In the genomic region with DNA sequence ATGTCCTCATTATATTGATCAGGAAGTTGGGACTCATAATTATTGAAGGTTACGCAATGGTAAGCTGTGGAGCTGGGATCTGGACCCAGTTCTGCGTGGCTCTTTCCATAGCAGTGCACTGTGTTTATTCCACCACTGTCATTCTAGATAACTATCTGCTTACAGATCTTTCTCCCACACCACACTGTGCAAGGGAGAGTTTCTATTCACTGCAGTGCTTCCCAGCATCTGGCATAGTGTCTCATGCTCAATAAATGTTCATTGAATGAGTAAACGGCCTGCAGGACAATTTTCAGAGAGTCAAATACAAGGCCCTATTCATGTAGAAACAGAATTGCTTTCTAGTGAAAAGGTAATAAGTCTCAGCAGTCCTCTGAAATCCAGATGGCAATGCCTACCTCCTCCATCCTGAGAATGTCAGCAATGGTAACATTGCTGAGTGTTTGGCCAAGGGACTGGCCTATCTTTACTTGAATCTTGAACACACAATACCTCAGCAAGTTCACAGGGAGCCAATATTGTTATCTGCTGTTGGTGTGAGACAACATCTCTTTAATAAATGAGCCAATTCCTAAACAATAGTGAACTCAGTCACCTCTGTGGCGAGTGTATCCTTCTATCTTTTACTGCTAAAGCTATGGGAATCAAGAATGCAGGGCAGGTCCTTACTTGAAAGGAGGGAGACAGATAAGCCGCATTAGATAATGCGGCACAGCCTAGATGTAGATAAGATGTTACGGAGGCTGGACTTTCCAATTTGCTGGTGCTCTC, we compare ENCODE assay signal across 1 cellular context.
TF ChIP-seq lines count a peak whose summit lies in the region.

No MANE protein-coding gene starts in this region.

TF ChIP-seq in HEK293, 187 proteins besides CTCF, POLR2A, EP300 and RAD21 (continued from another document):
- TF ChIP-seq, protein P1, sequence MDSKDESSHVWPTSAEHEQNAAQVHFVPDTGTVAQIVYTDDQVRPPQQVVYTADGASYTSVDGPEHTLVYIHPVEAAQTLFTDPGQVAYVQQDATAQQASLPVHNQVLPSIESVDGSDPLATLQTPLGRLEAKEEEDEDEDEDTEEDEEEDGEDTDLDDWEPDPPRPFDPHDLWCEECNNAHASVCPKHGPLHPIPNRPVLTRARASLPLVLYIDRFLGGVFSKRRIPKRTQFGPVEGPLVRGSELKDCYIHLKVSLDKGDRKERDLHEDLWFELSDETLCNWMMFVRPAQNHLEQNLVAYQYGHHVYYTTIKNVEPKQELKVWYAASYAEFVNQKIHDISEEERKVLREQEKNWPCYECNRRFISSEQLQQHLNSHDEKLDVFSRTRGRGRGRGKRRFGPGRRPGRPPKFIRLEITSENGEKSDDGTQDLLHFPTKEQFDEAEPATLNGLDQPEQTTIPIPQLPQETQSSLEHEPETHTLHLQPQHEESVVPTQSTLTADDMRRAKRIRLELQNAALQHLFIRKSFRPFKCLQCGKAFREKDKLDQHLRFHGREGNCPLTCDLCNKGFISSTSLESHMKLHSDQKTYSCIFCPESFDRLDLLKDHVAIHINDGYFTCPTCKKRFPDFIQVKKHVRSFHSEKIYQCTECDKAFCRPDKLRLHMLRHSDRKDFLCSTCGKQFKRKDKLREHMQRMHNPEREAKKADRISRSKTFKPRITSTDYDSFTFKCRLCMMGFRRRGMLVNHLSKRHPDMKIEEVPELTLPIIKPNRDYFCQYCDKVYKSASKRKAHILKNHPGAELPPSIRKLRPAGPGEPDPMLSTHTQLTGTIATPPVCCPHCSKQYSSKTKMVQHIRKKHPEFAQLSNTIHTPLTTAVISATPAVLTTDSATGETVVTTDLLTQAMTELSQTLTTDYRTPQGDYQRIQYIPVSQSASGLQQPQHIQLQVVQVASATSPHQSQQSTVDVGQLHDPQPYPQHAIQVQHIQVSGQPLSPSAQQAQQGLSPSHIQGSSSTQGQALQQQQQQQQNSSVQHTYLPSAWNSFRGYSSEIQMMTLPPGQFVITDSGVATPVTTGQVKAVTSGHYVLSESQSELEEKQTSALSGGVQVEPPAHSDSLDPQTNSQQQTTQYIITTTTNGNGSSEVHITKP (tag by site-specific recombination; IDR thresholded peaks at IDR 0.05), result 0 out of 2 replicates have a peak, but pooled peaks have one; percentile 28
- no peak for TF ChIP-seq EGR2 (tag by site-specific recombination; IDR thresholded peaks at IDR 0.05; ENCODE audit: low read depth)
- TF ChIP-seq, protein P2, sequence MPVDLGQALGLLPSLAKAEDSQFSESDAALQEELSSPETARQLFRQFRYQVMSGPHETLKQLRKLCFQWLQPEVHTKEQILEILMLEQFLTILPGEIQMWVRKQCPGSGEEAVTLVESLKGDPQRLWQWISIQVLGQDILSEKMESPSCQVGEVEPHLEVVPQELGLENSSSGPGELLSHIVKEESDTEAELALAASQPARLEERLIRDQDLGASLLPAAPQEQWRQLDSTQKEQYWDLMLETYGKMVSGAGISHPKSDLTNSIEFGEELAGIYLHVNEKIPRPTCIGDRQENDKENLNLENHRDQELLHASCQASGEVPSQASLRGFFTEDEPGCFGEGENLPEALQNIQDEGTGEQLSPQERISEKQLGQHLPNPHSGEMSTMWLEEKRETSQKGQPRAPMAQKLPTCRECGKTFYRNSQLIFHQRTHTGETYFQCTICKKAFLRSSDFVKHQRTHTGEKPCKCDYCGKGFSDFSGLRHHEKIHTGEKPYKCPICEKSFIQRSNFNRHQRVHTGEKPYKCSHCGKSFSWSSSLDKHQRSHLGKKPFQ (tag by site-specific recombination; IDR thresholded peaks at IDR 0.05), result 0 out of 2 replicates have a peak, but pooled peaks have one; percentile 11
- TF ChIP-seq, protein P3, sequence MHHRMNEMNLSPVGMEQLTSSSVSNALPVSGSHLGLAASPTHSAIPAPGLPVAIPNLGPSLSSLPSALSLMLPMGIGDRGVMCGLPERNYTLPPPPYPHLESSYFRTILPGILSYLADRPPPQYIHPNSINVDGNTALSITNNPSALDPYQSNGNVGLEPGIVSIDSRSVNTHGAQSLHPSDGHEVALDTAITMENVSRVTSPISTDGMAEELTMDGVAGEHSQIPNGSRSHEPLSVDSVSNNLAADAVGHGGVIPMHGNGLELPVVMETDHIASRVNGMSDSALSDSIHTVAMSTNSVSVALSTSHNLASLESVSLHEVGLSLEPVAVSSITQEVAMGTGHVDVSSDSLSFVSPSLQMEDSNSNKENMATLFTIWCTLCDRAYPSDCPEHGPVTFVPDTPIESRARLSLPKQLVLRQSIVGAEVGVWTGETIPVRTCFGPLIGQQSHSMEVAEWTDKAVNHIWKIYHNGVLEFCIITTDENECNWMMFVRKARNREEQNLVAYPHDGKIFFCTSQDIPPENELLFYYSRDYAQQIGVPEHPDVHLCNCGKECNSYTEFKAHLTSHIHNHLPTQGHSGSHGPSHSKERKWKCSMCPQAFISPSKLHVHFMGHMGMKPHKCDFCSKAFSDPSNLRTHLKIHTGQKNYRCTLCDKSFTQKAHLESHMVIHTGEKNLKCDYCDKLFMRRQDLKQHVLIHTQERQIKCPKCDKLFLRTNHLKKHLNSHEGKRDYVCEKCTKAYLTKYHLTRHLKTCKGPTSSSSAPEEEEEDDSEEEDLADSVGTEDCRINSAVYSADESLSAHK (tag by site-specific recombination; IDR thresholded peaks at IDR 0.05), result peak; percentile 55; the same call in 1 of the 2 replicates
- peak; percentile 88; the same call in 1 of the 2 replicates for TF ChIP-seq TRIM28 (IDR thresholded peaks at IDR 0.05; ENCODE audit: borderline replicate concordance, low read length)
- 0 out of 2 replicates have a peak, but pooled peaks have one; percentile 7 for TF ChIP-seq ZBTB17 (tag by site-specific recombination; IDR thresholded peaks at IDR 0.05)
- peak; percentile 80 for TF ChIP-seq ZXDB (tag by site-specific recombination; IDR thresholded peaks at IDR 0.05)
- TF ChIP-seq, protein P4, sequence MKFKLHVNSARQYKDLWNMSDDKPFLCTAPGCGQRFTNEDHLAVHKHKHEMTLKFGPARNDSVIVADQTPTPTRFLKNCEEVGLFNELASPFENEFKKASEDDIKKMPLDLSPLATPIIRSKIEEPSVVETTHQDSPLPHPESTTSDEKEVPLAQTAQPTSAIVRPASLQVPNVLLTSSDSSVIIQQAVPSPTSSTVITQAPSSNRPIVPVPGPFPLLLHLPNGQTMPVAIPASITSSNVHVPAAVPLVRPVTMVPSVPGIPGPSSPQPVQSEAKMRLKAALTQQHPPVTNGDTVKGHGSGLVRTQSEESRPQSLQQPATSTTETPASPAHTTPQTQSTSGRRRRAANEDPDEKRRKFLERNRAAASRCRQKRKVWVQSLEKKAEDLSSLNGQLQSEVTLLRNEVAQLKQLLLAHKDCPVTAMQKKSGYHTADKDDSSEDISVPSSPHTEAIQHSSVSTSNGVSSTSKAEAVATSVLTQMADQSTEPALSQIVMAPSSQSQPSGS (tag by site-specific recombination; IDR thresholded peaks at IDR 0.05; ENCODE audit: low read depth), result no peak
- 0 out of 2 replicates have a peak, but pooled peaks have one; percentile 22 for TF ChIP-seq HOXD13 (CRISPR knock-in tag; IDR thresholded peaks at IDR 0.05; ENCODE audit: borderline replicate concordance)
- TF ChIP-seq ZNF354C (tag by site-specific recombination; IDR thresholded peaks at IDR 0.05; ENCODE audit: borderline replicate concordance, low read depth), result no peak
- TF ChIP-seq ZNF600 (tag by site-specific recombination; IDR thresholded peaks at IDR 0.05), result peak; percentile 30; the same call in 1 of the 2 replicates
- TF ChIP-seq OSR2 (tag by site-specific recombination; IDR thresholded peaks at IDR 0.05), result peak; percentile 34; the same call in 1 of the 2 replicates
- TF ChIP-seq TCF7L2 (IDR thresholded peaks at IDR 0.05; ENCODE audit: borderline replicate concordance, low read depth, low read length), result peak; percentile 92
- TF ChIP-seq KLF8 (tag by site-specific recombination; IDR thresholded peaks at IDR 0.05), result peak; percentile 46; the same call in 1 of the 2 replicates
- peak; percentile 30 for TF ChIP-seq GLIS1 (tag by site-specific recombination; IDR thresholded peaks at IDR 0.05)
- 0 out of 2 replicates have a peak, but pooled peaks have one; percentile 14 for TF ChIP-seq MZF1 (tag by site-specific recombination; IDR thresholded peaks at IDR 0.05; ENCODE audit: borderline replicate concordance)
- no peak for TF ChIP-seq ZNF248 (tag by site-specific recombination; IDR thresholded peaks at IDR 0.05)
- TF ChIP-seq, protein P5, sequence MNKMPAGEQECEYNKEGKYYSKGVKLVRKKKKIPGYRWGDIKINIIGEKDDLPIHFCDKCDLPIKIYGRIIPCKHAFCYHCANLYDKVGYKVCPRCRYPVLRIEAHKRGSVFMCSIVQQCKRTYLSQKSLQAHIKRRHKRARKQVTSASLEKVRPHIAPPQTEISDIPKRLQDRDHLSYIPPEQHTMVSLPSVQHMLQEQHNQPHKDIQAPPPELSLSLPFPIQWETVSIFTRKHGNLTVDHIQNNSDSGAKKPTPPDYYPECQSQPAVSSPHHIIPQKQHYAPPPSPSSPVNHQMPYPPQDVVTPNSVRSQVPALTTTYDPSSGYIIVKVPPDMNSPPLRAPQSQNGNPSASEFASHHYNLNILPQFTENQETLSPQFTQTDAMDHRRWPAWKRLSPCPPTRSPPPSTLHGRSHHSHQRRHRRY (tag by site-specific recombination; IDR thresholded peaks at IDR 0.05), result no peak
TF ChIP-seq in HEK293: peak in this region for 14.
